8 cellular contexts compared by ENCODE assay signal in the genomic region with DNA sequence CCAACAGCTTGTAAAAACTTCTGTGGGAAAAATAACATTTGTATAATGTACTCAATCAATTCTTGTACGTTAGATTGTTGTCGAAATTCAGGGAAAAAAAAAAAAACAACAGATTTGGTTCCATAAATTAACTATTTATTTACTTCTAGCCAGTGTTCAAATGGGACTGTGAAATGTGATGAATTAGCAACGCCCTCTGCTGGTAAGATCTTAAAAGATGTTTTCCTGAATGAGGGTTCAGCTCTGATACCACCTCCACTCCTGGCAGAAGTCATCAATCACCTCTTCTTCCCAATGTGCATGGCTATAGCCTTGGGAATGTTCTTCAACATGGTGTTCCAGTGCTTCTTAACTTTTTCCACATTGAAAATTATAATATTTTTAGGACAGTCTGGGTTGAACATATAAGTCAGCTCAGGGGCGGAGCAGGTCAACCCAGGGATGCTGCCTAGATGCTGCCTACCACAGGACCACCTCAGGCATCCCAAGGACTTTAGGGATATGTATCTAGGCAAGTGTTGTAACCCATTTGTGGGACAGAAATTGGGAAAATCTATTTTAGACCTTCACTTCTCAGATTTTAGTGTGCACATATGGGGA.
DNase-seq lines count a peak whose midpoint lies in the region; ATAC-seq and TF ChIP-seq lines count a peak whose summit lies in the region.

No MANE protein-coding gene starts in this region.

- H2AFZ ChIP-seq in Karpas-422 (ENCODE audit: low read length), result no peak overlapping the region

- no peak overlapping the region for H3K4me2 ChIP-seq in Karpas-422 (ENCODE audit: low read depth, low read length, poor library complexity, severe bottlenecking)

- H3K36me3 ChIP-seq in BJ (ENCODE audit: control insufficient read depth, insufficient read depth, low read length), result no peaks in the 10 kb centered on the region
- no peaks in the 10 kb centered on the region for H3K36me3 ChIP-seq in Karpas-422 (ENCODE audit: insufficient read depth, low read length)
- no peaks in the 10 kb centered on the region for H3K36me3 ChIP-seq in gastroesophageal sphincter

- no peak for TF ChIP-seq EP300 in gastroesophageal sphincter (IDR thresholded peaks at IDR 0.05)

- H3K9ac ChIP-seq in Karpas-422 (ENCODE audit: low read length), result no peak overlapping the region

- H3K27ac ChIP-seq in Karpas-422 (ENCODE audit: low read length), result no peak overlapping the region
- no peak overlapping the region for H3K27ac ChIP-seq in gastroesophageal sphincter

- peaks cover 6% of the 10 kb centered on the region for H3K4me1 Mint-ChIP-seq in stimulated activated effector memory CD8-positive, alpha-beta T cell treated with anti-CD3 and anti-CD28 coated beads, Interleukin-12 subunit alpha, Interleukin-12 subunit beta, amount 100 ng/mL, for 72 hours
- no peaks in the 10 kb centered on the region for H3K4me1 Mint-ChIP-seq in activated T-helper 17 cell treated with anti-CD3 and anti-CD28 coated beads, Interleukin-2, amount 50 U/mL, for 72 hours

- H3K9me2 ChIP-seq in Karpas-422 (replicated peaks; ENCODE audit: insufficient read depth, low read length), result no peaks in the 10 kb centered on the region

- H3K4me3 Mint-ChIP-seq in stimulated activated effector memory CD8-positive, alpha-beta T cell treated with anti-CD3 and anti-CD28 coated beads, Interleukin-12 subunit alpha, Interleukin-12 subunit beta, amount 100 ng/mL, for 72 hours, result no peak overlapping the region
- H3K4me3 Mint-ChIP-seq in activated T-helper 17 cell treated with anti-CD3 and anti-CD28 coated beads, Interleukin-2, amount 50 U/mL, for 72 hours, result no peak overlapping the region

- H3K9me3 ChIP-seq in Karpas-422 (ENCODE audit: low read length), result no peaks in the 10 kb centered on the region
- no peaks in the 10 kb centered on the region for H3K9me3 ChIP-seq in gastroesophageal sphincter

- TF ChIP-seq POLR2A in gastroesophageal sphincter (IDR thresholded peaks at IDR 0.05), result no peak

- no peaks in the 10 kb centered on the region for H4K20me1 ChIP-seq in Karpas-422 (ENCODE audit: insufficient read depth, low read depth, low read length)

- POLR2A ChIA-PET in BJ (lab: Charles Lee), result no interaction called here

- H3K27me3 ChIP-seq in BJ (ENCODE audit: control insufficient read depth, insufficient read depth, low read length) (no peaks in the 10 kb centered on the region), Karpas-422 (ENCODE audit: low read length) (no peaks in the 10 kb centered on the region), gastroesophageal sphincter (no peaks in the 10 kb centered on the region)

- H3K4me3 ChIP-seq in BJ (ENCODE audit: low read depth, low read length), result no peak overlapping the region
- no peak overlapping the region for H3K4me3 ChIP-seq in Karpas-422 (ENCODE audit: low read length)
- no peak overlapping the region for H3K4me3 ChIP-seq in gastroesophageal sphincter

- no peaks in the 10 kb centered on the region for H3K79me2 ChIP-seq in Karpas-422 (ENCODE audit: low read length)

- TF ChIP-seq CTCF in BJ (IDR thresholded peaks at IDR 0.05; ENCODE audit: insufficient read depth, low read depth, low read length), result peak; percentile 59
- peak; percentile 54 to 67 (median 61) for TF ChIP-seq CTCF in gastroesophageal sphincter (IDR thresholded peaks at IDR 0.05)

- CTCF ChIA-PET in BJ (lab: Yijun Ruan, JAX), result interaction anchor here (0.7 to 5.9 kb wide), 22 partner anchors 8 to 862 kb away, joined by 3 to 68 read pairs (median 4); no protein-coding TSS in a partner anchor

- H3K4me1 ChIP-seq in Karpas-422 (ENCODE audit: low read length), result no peaks in the 10 kb centered on the region
- H3K4me1 ChIP-seq in gastroesophageal sphincter, result peaks cover 0 to 14% (median 3%) of the 10 kb centered on the region in 3 donors

- DNase-seq in BJ (ENCODE audit: low read depth), result no peak
- peak; percentile 69 for DNase-seq in Karpas-422
- peak; percentile 3 for DNase-seq in putamen (ENCODE audit: low spot score)
- no peak for DNase-seq in stimulated activated effector memory CD8-positive, alpha-beta T cell treated with anti-CD3 and anti-CD28 coated beads, Interleukin-12 subunit alpha, Interleukin-12 subunit beta, amount 100 ng/mL, for 72 hours (ENCODE audit: low spot score in 2 of 2)

- WGBS in gastroesophageal sphincter (ENCODE audit: low coverage in 1 of 2), 2 donors, result 5 to 25% methylated on average over 3 to 4 of the region's 4 CpGs

- no peaks in the 10 kb centered on the region for H3K36me3 Mint-ChIP-seq in stimulated activated effector memory CD8-positive, alpha-beta T cell treated with anti-CD3 and anti-CD28 coated beads, Interleukin-12 subunit alpha, Interleukin-12 subunit beta, amount 100 ng/mL, for 72 hours
- no peaks in the 10 kb centered on the region for H3K36me3 Mint-ChIP-seq in activated T-helper 17 cell treated with anti-CD3 and anti-CD28 coated beads, Interleukin-2, amount 50 U/mL, for 72 hours (ENCODE audit: low read depth)

- H3K27me3 Mint-ChIP-seq in activated T-helper 17 cell treated with anti-CD3 and anti-CD28 coated beads, Interleukin-2, amount 50 U/mL, for 72 hours, result peaks cover 4% of the 10 kb centered on the region

- no peak overlapping the region for H3K27ac Mint-ChIP-seq in stimulated activated effector memory CD8-positive, alpha-beta T cell treated with anti-CD3 and anti-CD28 coated beads, Interleukin-12 subunit alpha, Interleukin-12 subunit beta, amount 100 ng/mL, for 72 hours
- H3K27ac Mint-ChIP-seq in activated T-helper 17 cell treated with anti-CD3 and anti-CD28 coated beads, Interleukin-2, amount 50 U/mL, for 72 hours, result no peak overlapping the region

- H3K9me3 Mint-ChIP-seq in stimulated activated effector memory CD8-positive, alpha-beta T cell treated with anti-CD3 and anti-CD28 coated beads, Interleukin-12 subunit alpha, Interleukin-12 subunit beta, amount 100 ng/mL, for 72 hours, result no peaks in the 10 kb centered on the region
- H3K9me3 Mint-ChIP-seq in activated T-helper 17 cell treated with anti-CD3 and anti-CD28 coated beads, Interleukin-2, amount 50 U/mL, for 72 hours, result no peaks in the 10 kb centered on the region

- ATAC-seq in GM18909 (IDR thresholded peaks at IDR 0.05; ENCODE audit: poor library complexity, unreplicated experiment) (peak; percentile 59), SK-N-SH treated with all-trans-retinoic acid at 6 μM for 48 hours (peak; percentile 87), gastroesophageal sphincter (peak; percentile 41)
- no peak for ATAC-seq in stimulated activated effector memory CD8-positive, alpha-beta T cell treated with anti-CD3 and anti-CD28 coated beads, Interleukin-12 subunit alpha, Interleukin-12 subunit beta, amount 100 ng/mL, for 72 hours
- no peak for ATAC-seq in activated T-helper 17 cell treated with anti-CD3 and anti-CD28 coated beads, Interleukin-2, amount 50 U/mL, for 72 hours (replicated peaks)

TF ChIP-seq in SK-N-SH treated with all-trans-retinoic acid at 6 μM for 48 hours, 23 proteins besides CTCF, POLR2A, EP300 and RAD21 (continues in another document):
- no peak for TF ChIP-seq CSDC2 (CRISPR knock-in tag; IDR thresholded peaks at IDR 0.05)
- no peak for TF ChIP-seq PPARA (CRISPR knock-in tag; IDR thresholded peaks at IDR 0.05; ENCODE audit: borderline replicate concordance)
- no peak for TF ChIP-seq ZNF565 (CRISPR knock-in tag; conservative IDR thresholded peaks at IDR 0.05; ENCODE audit: low read depth)
- TF ChIP-seq ESRRG (CRISPR knock-in tag; IDR thresholded peaks at IDR 0.05), result no peak
- TF ChIP-seq BACH2 (CRISPR knock-in tag; IDR thresholded peaks at IDR 0.05; ENCODE audit: borderline replicate concordance), result no peak
- no peak for TF ChIP-seq TCF4 (CRISPR knock-in tag; IDR thresholded peaks at IDR 0.05; ENCODE audit: borderline replicate concordance)
- TF ChIP-seq POU6F1 (CRISPR knock-in tag; IDR thresholded peaks at IDR 0.05; ENCODE audit: borderline replicate concordance, low read depth), result no peak
- TF ChIP-seq, protein P1, sequence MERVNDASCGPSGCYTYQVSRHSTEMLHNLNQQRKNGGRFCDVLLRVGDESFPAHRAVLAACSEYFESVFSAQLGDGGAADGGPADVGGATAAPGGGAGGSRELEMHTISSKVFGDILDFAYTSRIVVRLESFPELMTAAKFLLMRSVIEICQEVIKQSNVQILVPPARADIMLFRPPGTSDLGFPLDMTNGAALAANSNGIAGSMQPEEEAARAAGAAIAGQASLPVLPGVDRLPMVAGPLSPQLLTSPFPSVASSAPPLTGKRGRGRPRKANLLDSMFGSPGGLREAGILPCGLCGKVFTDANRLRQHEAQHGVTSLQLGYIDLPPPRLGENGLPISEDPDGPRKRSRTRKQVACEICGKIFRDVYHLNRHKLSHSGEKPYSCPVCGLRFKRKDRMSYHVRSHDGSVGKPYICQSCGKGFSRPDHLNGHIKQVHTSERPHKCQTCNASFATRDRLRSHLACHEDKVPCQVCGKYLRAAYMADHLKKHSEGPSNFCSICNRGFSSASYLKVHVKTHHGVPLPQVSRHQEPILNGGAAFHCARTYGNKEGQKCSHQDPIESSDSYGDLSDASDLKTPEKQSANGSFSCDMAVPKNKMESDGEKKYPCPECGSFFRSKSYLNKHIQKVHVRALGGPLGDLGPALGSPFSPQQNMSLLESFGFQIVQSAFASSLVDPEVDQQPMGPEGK (CRISPR knock-in tag; IDR thresholded peaks at IDR 0.05; ENCODE audit: borderline replicate concordance), result no peak
- TF ChIP-seq, protein P2, sequence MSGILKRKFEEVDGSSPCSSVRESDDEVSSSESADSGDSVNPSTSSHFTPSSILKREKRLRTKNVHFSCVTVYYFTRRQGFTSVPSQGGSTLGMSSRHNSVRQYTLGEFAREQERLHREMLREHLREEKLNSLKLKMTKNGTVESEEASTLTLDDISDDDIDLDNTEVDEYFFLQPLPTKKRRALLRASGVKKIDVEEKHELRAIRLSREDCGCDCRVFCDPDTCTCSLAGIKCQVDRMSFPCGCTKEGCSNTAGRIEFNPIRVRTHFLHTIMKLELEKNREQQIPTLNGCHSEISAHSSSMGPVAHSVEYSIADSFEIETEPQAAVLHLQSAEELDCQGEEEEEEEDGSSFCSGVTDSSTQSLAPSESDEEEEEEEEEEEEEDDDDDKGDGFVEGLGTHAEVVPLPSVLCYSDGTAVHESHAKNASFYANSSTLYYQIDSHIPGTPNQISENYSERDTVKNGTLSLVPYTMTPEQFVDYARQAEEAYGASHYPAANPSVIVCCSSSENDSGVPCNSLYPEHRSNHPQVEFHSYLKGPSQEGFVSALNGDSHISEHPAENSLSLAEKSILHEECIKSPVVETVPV (CRISPR knock-in tag; IDR thresholded peaks at IDR 0.05), result no peak

Comparison
In these comparisons a context has a peak if more than half of its experiments do, and no peak if none do; other contexts are left out.
1. DNase-seq: peak in Karpas-422 (single experiment) and putamen (single experiment); none in BJ (single experiment) and stimulated activated effector memory CD8-positive, alpha-beta T cell treated with anti-CD3 and anti-CD28 coated beads, Interleukin-12 subunit alpha, Interleukin-12 subunit beta, amount 100 ng/mL, for 72 hours (0 of 2).
2. ATAC-seq: peak in GM18909 (single experiment), SK-N-SH treated with all-trans-retinoic acid at 6 μM for 48 hours (single experiment) and gastroesophageal sphincter (single experiment); none in stimulated activated effector memory CD8-positive, alpha-beta T cell treated with anti-CD3 and anti-CD28 coated beads, Interleukin-12 subunit alpha, Interleukin-12 subunit beta, amount 100 ng/mL, for 72 hours (single experiment) and activated T-helper 17 cell treated with anti-CD3 and anti-CD28 coated beads, Interleukin-2, amount 50 U/mL, for 72 hours (single experiment).